26 cellular contexts compared by ENCODE assay signal in the genomic region with DNA sequence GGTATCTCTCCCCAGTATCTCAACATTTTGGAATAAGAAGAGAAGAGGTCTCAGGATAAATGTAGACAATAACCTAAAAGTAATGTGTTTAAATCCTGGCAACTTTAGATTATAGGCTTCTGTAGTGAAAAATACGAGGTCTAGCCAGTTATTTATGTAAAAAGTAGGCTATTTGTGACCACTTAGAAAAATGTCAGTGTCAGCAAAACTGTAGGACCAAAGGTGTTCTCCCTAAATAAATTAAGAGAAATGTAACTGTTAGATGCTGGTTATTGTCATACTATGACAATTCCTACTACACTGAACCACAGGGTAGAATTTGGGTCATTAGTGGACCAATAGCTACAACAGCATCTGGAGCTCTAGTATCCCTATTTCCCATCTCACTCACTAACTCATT. TPM values are rescaled to one million over a fixed set of nuclear protein-coding genes. Genes with fewer than 3 reads are reported as not detected.
DNase-seq lines count a peak whose midpoint lies in the region; ATAC-seq, FAIRE-seq and TF ChIP-seq lines count a peak whose summit lies in the region.
"Had no signal": no experiment of that assay in that cellular context is flagged by ENCODE, and none has a peak within 500 bp of the region (broad histone marks: within the 10 kb centered on the region; RNA-seq: fewer than 3 reads in every experiment).

No MANE protein-coding gene starts in this region.

- TF ChIP-seq CTCF in A549 (IDR thresholded peaks at IDR 0.05) = no peak
- no peak for TF ChIP-seq CTCF in CD4-positive, alpha-beta T cell (IDR thresholded peaks at IDR 0.05)

- peaks cover 53% of the 10 kb centered on the region for H3K4me1 Mint-ChIP-seq in CD4-positive, alpha-beta T cell (ENCODE audit: low read depth)
- H3K4me1 Mint-ChIP-seq in activated T-helper 1 cell treated with anti-CD3 and anti-CD28 coated beads, Interleukin-12 subunit alpha, Interleukin-12 subunit beta, Interleukin-2, Interleukin-4 antibody, amounts not matched to agents 30 ng/mL and 10 ng/mL and 1 ng/mL, durations not matched to agents 14 hours and 24 hours and 36 hours (ENCODE audit: low read depth) = peaks cover 55% of the 10 kb centered on the region
- H3K4me1 Mint-ChIP-seq in naive B cell = peaks cover 22 to 40% (median 34%) of the 10 kb centered on the region in 3 donors

- no peak for ATAC-seq in A549
- no peak for ATAC-seq in CD4-positive, alpha-beta T cell (ENCODE audit: poor library complexity)
- ATAC-seq in naive B cell (ENCODE audit: low read depth in 2 of 2) = no peak
- ATAC-seq: gastrocnemius medialis; PC-3; psoas muscle; stimulated activated naive CD8-positive, alpha-beta T cell treated with anti-CD3 and anti-CD28 coated beads, Interleukin-15, Interleukin-2, amounts not matched to agents 100 U/mL and 50 U/mL, for 24 hours had no signal

- peak overlapping the region; percentile 47 for H3K27ac Mint-ChIP-seq in CD4-positive, alpha-beta T cell
- no peak overlapping the region for H3K27ac Mint-ChIP-seq in activated T-helper 1 cell treated with anti-CD3 and anti-CD28 coated beads, Interleukin-12 subunit alpha, Interleukin-12 subunit beta, Interleukin-2, Interleukin-4 antibody, amounts not matched to agents 30 ng/mL and 10 ng/mL and 1 ng/mL, durations not matched to agents 14 hours and 24 hours and 36 hours
- peak overlapping the region in 3 of 6 donors; percentile 1 to 21 (median 11) for H3K27ac Mint-ChIP-seq in naive B cell

- H3K9me3 Mint-ChIP-seq in CD4-positive, alpha-beta T cell = no peaks in the 10 kb centered on the region
- no peaks in the 10 kb centered on the region for H3K9me3 Mint-ChIP-seq in activated T-helper 1 cell treated with anti-CD3 and anti-CD28 coated beads, Interleukin-12 subunit alpha, Interleukin-12 subunit beta, Interleukin-2, Interleukin-4 antibody, amounts not matched to agents 30 ng/mL and 10 ng/mL and 1 ng/mL, durations not matched to agents 14 hours and 24 hours and 36 hours
- no peaks in the 10 kb centered on the region for H3K9me3 Mint-ChIP-seq in naive B cell

- H3K4me3 ChIP-seq in A549 = no peak overlapping the region
- H3K4me3 ChIP-seq: esophagus muscularis mucosa, gastrocnemius medialis, HAP-1, transverse colon had no signal

- peaks cover 76% of the 10 kb centered on the region for H3K36me3 Mint-ChIP-seq in CD4-positive, alpha-beta T cell (ENCODE audit: low read depth)
- H3K36me3 Mint-ChIP-seq in activated T-helper 1 cell treated with anti-CD3 and anti-CD28 coated beads, Interleukin-12 subunit alpha, Interleukin-12 subunit beta, Interleukin-2, Interleukin-4 antibody, amounts not matched to agents 30 ng/mL and 10 ng/mL and 1 ng/mL, durations not matched to agents 14 hours and 24 hours and 36 hours (ENCODE audit: low read depth) = peaks cover 40% of the 10 kb centered on the region
- peaks cover 15% of the 10 kb centered on the region in 2 donors for H3K36me3 Mint-ChIP-seq in naive B cell

- intact Hi-C loops in CD4-positive, alpha-beta T cell (cut with DNase I, micrococcal nuclease) = loop anchor here in 1 of 2 experiments (5.0 to 10.0 kb wide), 5 partner anchors 79 to 1146 kb away; partner anchors contain the start of genes ATRAID, CAD, IFT172 and MRPL33
- intact Hi-C loops in activated T-helper 1 cell treated with anti-CD3 and anti-CD28 coated beads, Interleukin-12 subunit alpha, Interleukin-12 subunit beta, Interleukin-2, Interleukin-4 antibody, amounts not matched to agents 30 ng/mL and 10 ng/mL and 1 ng/mL, durations not matched to agents 14 hours and 24 hours and 36 hours (cut with micrococcal nuclease) = no loop called here

- no peak for TF ChIP-seq EP300 in A549 (IDR thresholded peaks at IDR 0.05)

- H3K4me1 ChIP-seq in A549 = peaks cover 24% of the 10 kb centered on the region

- 82% methylated on average over 1 of the region's 1 CpG for WGBS in A549 (ENCODE audit: missing lambda C conversion rate)

- H3K27me3 Mint-ChIP-seq in CD4-positive, alpha-beta T cell = no peaks in the 10 kb centered on the region
- H3K27me3 Mint-ChIP-seq in activated T-helper 1 cell treated with anti-CD3 and anti-CD28 coated beads, Interleukin-12 subunit alpha, Interleukin-12 subunit beta, Interleukin-2, Interleukin-4 antibody, amounts not matched to agents 30 ng/mL and 10 ng/mL and 1 ng/mL, durations not matched to agents 14 hours and 24 hours and 36 hours (ENCODE audit: insufficient read depth) = no peaks in the 10 kb centered on the region
- no peaks in the 10 kb centered on the region for H3K27me3 Mint-ChIP-seq in naive B cell

- peak overlapping the region; percentile 84 for H3K4me3 Mint-ChIP-seq in CD4-positive, alpha-beta T cell
- peak overlapping the region; percentile 96 for H3K4me3 Mint-ChIP-seq in activated T-helper 1 cell treated with anti-CD3 and anti-CD28 coated beads, Interleukin-12 subunit alpha, Interleukin-12 subunit beta, Interleukin-2, Interleukin-4 antibody, amounts not matched to agents 30 ng/mL and 10 ng/mL and 1 ng/mL, durations not matched to agents 14 hours and 24 hours and 36 hours
- H3K4me3 Mint-ChIP-seq in naive B cell = peak overlapping the region in 5 of 8 donors; percentile 50 to 99 (median 65)

- TF ChIP-seq POLR2A in A549 (IDR thresholded peaks at IDR 0.05; ENCODE audit: low read length) = no peak

- H3K9me3 ChIP-seq in A549 = no peaks in the 10 kb centered on the region
- no peaks in the 10 kb centered on the region for H3K9me3 ChIP-seq in CD4-positive, alpha-beta T cell (ENCODE audit: control insufficient read depth, low read length)
- H3K9me3 ChIP-seq: esophagus muscularis mucosa, gastrocnemius medialis, HAP-1, psoas muscle, transverse colon had no signal

- H3K4me2 ChIP-seq in A549 = no peak overlapping the region

- POLR2A ChIA-PET in A549 (lab: Yijun Ruan, JAX) = no interaction called here
- POLR2A ChIA-PET in CD4-positive, alpha-beta T cell (lab: Charles Lee) = no interaction called here

- no peak overlapping the region for H3K27ac ChIP-seq in A549
- H3K27ac ChIP-seq in CD4-positive, alpha-beta T cell (ENCODE audit: low read depth, low read length) = no peak overlapping the region
- H3K27ac ChIP-seq: esophagus muscularis mucosa, gastrocnemius medialis, psoas muscle, transverse colon, VCaP had no signal

- CTCF ChIA-PET in A549 (lab: Yijun Ruan, JAX) = interaction anchor here (11.0 kb wide), 1 partner anchor 21 kb away, joined by 118 read pairs; no protein-coding TSS in a partner anchor
- CTCF ChIA-PET in CD4-positive, alpha-beta T cell (lab: Charles Lee) = interaction anchor here (1.1 kb wide), 1 partner anchor 42 kb away, joined by 3 read pairs; no protein-coding TSS in a partner anchor

- DNase-seq in A549 (ENCODE audit: low read depth in 1 of 2, low spot score in 1 of 2) = no peak
- no peak for DNase-seq in CD4-positive, alpha-beta T cell
- DNase-seq in activated T-helper 1 cell treated with anti-CD3 and anti-CD28 coated beads, Interleukin-12 subunit alpha, Interleukin-12 subunit beta, Interleukin-2, Interleukin-4 antibody, amounts not matched to agents 30 ng/mL and 10 ng/mL and 1 ng/mL, durations not matched to agents 14 hours and 24 hours and 36 hours (ENCODE audit: low spot score) = no peak
- no peak for DNase-seq in naive B cell
- DNase-seq in DMS 273 (lab: John Stamatoyannopoulos, UW; ENCODE audit: unreplicated experiment) = no peak
- DNase-seq in HuH-7 (ENCODE audit: low spot score) = no peak
- DNase-seq in stimulated activated CD4-positive, alpha-beta T cell treated with anti-CD3 and anti-CD28 coated beads, Interleukin-12 subunit alpha, Interleukin-12 subunit beta, amount 100 ng/mL, for 4 hours = no peak
- DNase-seq: activated effector memory CD4-positive, alpha-beta T cell treated with Interleukin-2 at 50 U/mL for 16 hours; aorta; central memory CD4-positive, alpha-beta T cell; DMS79 treated with DMSO at 0.1 percent for 48 hours; gastrocnemius medialis; KBM-7; kidney; NCI-H187 treated with DMSO at 0.1 percent for 48 hours; NCI-H345; PC-3; psoas muscle; SHP77 treated with DMSO at 0.1 percent for 48 hours; stimulated activated naive CD8-positive, alpha-beta T cell treated with anti-CD3 and anti-CD28 coated beads, Interleukin-15, Interleukin-2, amounts not matched to agents 100 U/mL and 50 U/mL, for 24 hours; transverse colon had no signal

- H3K27me3 ChIP-seq in CD4-positive, alpha-beta T cell (ENCODE audit: control insufficient read depth, insufficient read depth, low read length) = no peaks in the 10 kb centered on the region
- H3K27me3 ChIP-seq: esophagus muscularis mucosa, gastrocnemius medialis, transverse colon had no signal

- TF ChIP-seq RAD21 in A549 (conservative IDR thresholded peaks at IDR 0.05 in 1 of 2, IDR thresholded peaks at IDR 0.05 in 1 of 2) = no peak

- FAIRE-seq in A549 (lab: Jason Lieb, UNC) = no peak
- FAIRE-seq: GM12892, GM19239, kidney had no signal

RNA-seq across cellular contexts. Expression of gene SUPT7L, which starts 2.0 kb away (rescaled TPM):
- polyA plus RNA-seq in A549 (2011; rRNA removed) (67.0 and 73.1 TPM in 2 replicates), A549 (2017; fragmentation: RNase III; extraction: RNeasy Plus Mini Kit Qiagen cat#74134 plus additional on column Dnase treatment) (34.5 to 41.2 TPM (median 39.5 TPM) in 3 replicates), naive B cell (ENCODE audit: low read depth in 6 of 6) (10 to 100 TPM; 12.9 to 18.2 (median 15.2) TPM)
- polyA plus RNA-seq in A549 (2012; cell fraction: cytosol; rRNA removed) = 34.5 and 40.3 TPM in 2 replicates
- 43.4 and 61.7 TPM in 2 replicates for polyA plus RNA-seq in A549 (2012; cell fraction: nucleus; rRNA removed)
- polyA minus RNA-seq in A549 (2011; rRNA and poly(A)+ RNA removed) = 51.2 and 51.3 TPM in 2 replicates
- 10 to 100 TPM; 48.5 to 52.2 TPM for total RNA-seq in CD4-positive, alpha-beta T cell
- total RNA-seq in activated T-helper 1 cell treated with anti-CD3 and anti-CD28 coated beads, Interleukin-12 subunit alpha, Interleukin-12 subunit beta, Interleukin-2, Interleukin-4 antibody, amounts not matched to agents 30 ng/mL and 10 ng/mL and 1 ng/mL, durations not matched to agents 14 hours and 24 hours and 36 hours = 32.5 and 35.2 TPM in 2 replicates

RNA-seq across cellular contexts. Expression of gene SLC4A1AP, which starts 2.3 kb away (rescaled TPM):
- 21.1 and 33.0 TPM in 2 replicates for polyA plus RNA-seq in A549 (2011; rRNA removed)
- polyA plus RNA-seq in A549 (2012; cell fraction: cytosol; rRNA removed) = 13.0 and 13.6 TPM in 2 replicates
- polyA plus RNA-seq in A549 (2012; cell fraction: nucleus; rRNA removed) = 18.0 and 18.2 TPM in 2 replicates
- polyA plus RNA-seq in A549 (2017; fragmentation: RNase III; extraction: RNeasy Plus Mini Kit Qiagen cat#74134 plus additional on column Dnase treatment) = 30.0 to 32.6 TPM (median 31.8 TPM) in 3 replicates
- polyA minus RNA-seq in A549 (2011; rRNA and poly(A)+ RNA removed) = 7.2 and 11.3 TPM in 2 replicates
- 10 to 100 TPM; 14.2 to 15.3 TPM for total RNA-seq in CD4-positive, alpha-beta T cell
- 29.7 and 29.8 TPM in 2 replicates for total RNA-seq in activated T-helper 1 cell treated with anti-CD3 and anti-CD28 coated beads, Interleukin-12 subunit alpha, Interleukin-12 subunit beta, Interleukin-2, Interleukin-4 antibody, amounts not matched to agents 30 ng/mL and 10 ng/mL and 1 ng/mL, durations not matched to agents 14 hours and 24 hours and 36 hours
- 10 to 100 TPM; 14.0 to 25.9 (median 24.1) TPM for polyA plus RNA-seq in naive B cell (ENCODE audit: low read depth in 6 of 6)

RNA-seq across cellular contexts. Expression of gene GPN1, which starts 32.5 kb away (rescaled TPM):
- polyA plus RNA-seq in A549 (2011; rRNA removed) (98.9 and 117 TPM in 2 replicates), A549 (2017; fragmentation: RNase III; extraction: RNeasy Plus Mini Kit Qiagen cat#74134 plus additional on column Dnase treatment) (59.8 to 59.9 TPM (median 59.9 TPM) in 3 replicates), naive B cell (ENCODE audit: low read depth in 6 of 6) (10 to 100 TPM; 50.3 to 89.4 (median 62.2) TPM)
- polyA plus RNA-seq in A549 (2012; cell fraction: cytosol; rRNA removed) = 42.7 and 43.3 TPM in 2 replicates
- polyA plus RNA-seq in A549 (2012; cell fraction: nucleus; rRNA removed) = 17.4 and 20.0 TPM in 2 replicates
- polyA minus RNA-seq in A549 (2011; rRNA and poly(A)+ RNA removed) = 48.4 and 58.1 TPM in 2 replicates
- total RNA-seq in CD4-positive, alpha-beta T cell = 10 to 100 TPM; 24.6 to 28.1 TPM
- 48.3 and 51.0 TPM in 2 replicates for total RNA-seq in activated T-helper 1 cell treated with anti-CD3 and anti-CD28 coated beads, Interleukin-12 subunit alpha, Interleukin-12 subunit beta, Interleukin-2, Interleukin-4 antibody, amounts not matched to agents 30 ng/mL and 10 ng/mL and 1 ng/mL, durations not matched to agents 14 hours and 24 hours and 36 hours

RNA-seq across cellular contexts. Expression of gene CCDC121, which starts 32.6 kb away (rescaled TPM):
- polyA plus RNA-seq in A549 (2011; rRNA removed) = 7.2 and 7.8 TPM in 2 replicates
- 2.0 and 2.5 TPM in 2 replicates for polyA plus RNA-seq in A549 (2012; cell fraction: cytosol; rRNA removed)
- 1.2 and 2.4 TPM in 2 replicates for polyA plus RNA-seq in A549 (2012; cell fraction: nucleus; rRNA removed)
- 4.6 to 5.2 TPM (median 4.9 TPM) in 3 replicates for polyA plus RNA-seq in A549 (2017; fragmentation: RNase III; extraction: RNeasy Plus Mini Kit Qiagen cat#74134 plus additional on column Dnase treatment)
- 2.1 and 2.7 TPM in 2 replicates for polyA minus RNA-seq in A549 (2011; rRNA and poly(A)+ RNA removed)
- total RNA-seq in CD4-positive, alpha-beta T cell = under 1 TPM; 0.47 to 0.91 TPM
- 0.66 and 1.3 TPM in 2 replicates for total RNA-seq in activated T-helper 1 cell treated with anti-CD3 and anti-CD28 coated beads, Interleukin-12 subunit alpha, Interleukin-12 subunit beta, Interleukin-2, Interleukin-4 antibody, amounts not matched to agents 30 ng/mL and 10 ng/mL and 1 ng/mL, durations not matched to agents 14 hours and 24 hours and 36 hours
- polyA plus RNA-seq in naive B cell (ENCODE audit: low read depth in 6 of 6) = 1 to 10 TPM; 1.3 to 2.6 (median 1.8) TPM
